Comparison of ENCODE assay signal across 19 cellular contexts in the genomic region with DNA sequence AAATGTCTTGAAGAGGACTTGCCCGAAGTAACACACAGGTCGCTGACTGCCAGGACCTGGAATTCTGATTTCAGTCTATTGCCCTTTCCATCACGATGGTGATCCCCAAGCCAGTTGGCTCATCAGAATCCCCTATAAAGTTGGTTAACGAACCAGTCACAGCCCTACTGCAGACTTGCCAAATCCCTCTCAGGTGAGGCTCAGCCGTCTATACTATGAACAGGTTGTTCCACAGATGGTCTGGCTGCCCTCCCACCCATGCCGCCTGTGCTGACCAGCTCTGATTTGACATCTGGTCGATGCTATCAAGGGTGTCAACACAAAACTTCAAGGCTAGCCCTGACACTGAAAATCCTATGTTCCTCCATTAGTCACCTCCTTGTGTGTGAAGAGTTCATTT.
DNase-seq lines count a peak whose midpoint lies in the region; ATAC-seq lines count a peak whose summit lies in the region.
"Had no signal": no experiment of that assay in that cellular context is flagged by ENCODE, and none has a peak within 500 bp of the region (broad histone marks: within the 10 kb centered on the region; RNA-seq: fewer than 3 reads in every experiment).

No MANE protein-coding gene starts in this region.

- H3K9ac ChIP-seq in trophoblast cell (ENCODE audit: low read length) = no peak overlapping the region

- ATAC-seq in GM18519 (IDR thresholded peaks at IDR 0.05; ENCODE audit: low FRiP score, unreplicated experiment) = no peak
- ATAC-seq: K562, PC-3, SK-N-SH treated with all-trans-retinoic acid at 6 μM for 48 hours had no signal

- H3K23ac ChIP-seq in trophoblast cell (ENCODE audit: low read length) = no peak overlapping the region

- no peak overlapping the region for H2BK120ac ChIP-seq in trophoblast cell (ENCODE audit: insufficient read depth, low read length, poor library complexity)

- H3K4me2 ChIP-seq in trophoblast cell (ENCODE audit: low read length) = no peak overlapping the region

- peaks cover 2 to 11% of the 10 kb centered on the region in 2 experiments for H3K4me1 ChIP-seq in trophoblast cell (ENCODE audit: control insufficient read depth in 1 of 2, insufficient read depth in 2 of 2, low read length in 2 of 2)

- no peak overlapping the region for H3K4ac ChIP-seq in trophoblast cell (ENCODE audit: low read depth, low read length)

- H3K4me3 ChIP-seq in trophoblast cell (ENCODE audit: low read depth, low read length) = no peak overlapping the region
- H3K4me3 ChIP-seq: K562 had no signal

- no peaks in the 10 kb centered on the region for H3K79me1 ChIP-seq in trophoblast cell (ENCODE audit: low read length)

- no peak overlapping the region for H4K12ac ChIP-seq in trophoblast cell (ENCODE audit: low read depth, low read length)

- H2AFZ ChIP-seq in trophoblast cell (ENCODE audit: insufficient read depth, low read length, poor library complexity) = no peak overlapping the region

- H3K27me3 ChIP-seq in trophoblast cell (ENCODE audit: insufficient read depth, low read length) = no peaks in the 10 kb centered on the region

- peak; percentile 33 for DNase-seq in NCI-H2171 treated with DMSO at 0.1 percent for 48 hours (lab: John Stamatoyannopoulos, UW)
- DNase-seq in NCI-H2171 (lab: John Stamatoyannopoulos, UW) = no peak
- DNase-seq in NCI-H524 (lab: John Stamatoyannopoulos, UW) = peak; percentile 35 to 82
- DNase-seq in cerebellar nuclear complex (lab: John Stamatoyannopoulos, UW) = peak; percentile 22 to 32
- DNase-seq in trophoblast cell = no peak
- no peak for DNase-seq in HT-29 (ENCODE audit: low spot score)
- no peak for DNase-seq in NCI-H748 (lab: John Stamatoyannopoulos, UW; ENCODE audit: unreplicated experiment)
- DNase-seq: AML-193, GF-D8, NCI-H1694 treated with DMSO at 0.1 percent for 48 hours, NCI-H2107, NCI-H774, PC-3, RPMI8226, SIG-M5 had no signal

- H2BK5ac ChIP-seq in trophoblast cell (ENCODE audit: low read depth, low read length, poor library complexity) = no peak overlapping the region

- H2AK5ac ChIP-seq in trophoblast cell (ENCODE audit: low read length) = no peak overlapping the region

- H3K9me3 ChIP-seq in trophoblast cell (ENCODE audit: insufficient read depth, low read depth, low read length) = no peaks in the 10 kb centered on the region

- H4K91ac ChIP-seq in trophoblast cell (ENCODE audit: low read depth, low read length) = no peak overlapping the region

- H3K27ac ChIP-seq in trophoblast cell (ENCODE audit: low read depth, low read length) = peak overlapping the region; percentile 8
- H3K27ac ChIP-seq: 22Rv1 had no signal

- H4K8ac ChIP-seq in trophoblast cell (ENCODE audit: low read depth, low read length) = no peak overlapping the region

- H3K18ac ChIP-seq in trophoblast cell (ENCODE audit: low read length) = no peak overlapping the region

- H3K36me3 ChIP-seq in trophoblast cell (ENCODE audit: control insufficient read depth in 1 of 2, insufficient read depth in 2 of 2, low read length in 2 of 2) = no peaks in the 10 kb centered on the region

- H2BK12ac ChIP-seq in trophoblast cell (ENCODE audit: low read length) = no peak overlapping the region

- no peak overlapping the region for H3K14ac ChIP-seq in trophoblast cell (ENCODE audit: low read length)

- WGBS in trophoblast cell (ENCODE audit: extremely low coverage, insufficient coverage, insufficient read length) = no CpG with 5 or more reads among the region's 7 CpGs

- no peaks in the 10 kb centered on the region for H3K79me2 ChIP-seq in trophoblast cell (ENCODE audit: control insufficient read depth, insufficient read depth, low read length, poor library complexity)

Comparison
In these comparisons a context has a peak if more than half of its experiments do, and no peak if none do; other contexts are left out.
1. DNase-seq: peak in NCI-H2171 treated with DMSO at 0.1 percent for 48 hours (single experiment), NCI-H524 (2 of 2) and cerebellar nuclear complex (2 of 2); none in NCI-H2171 (single experiment), trophoblast cell (0 of 2), HT-29 (single experiment) and NCI-H748 (single experiment).